1 cellular context compared by ENCODE assay signal in genomic region chr16:89828870-89829629, GRCh38.
TF ChIP-seq lines count a peak whose summit lies in the region.

No MANE protein-coding gene starts in this region.

TF ChIP-seq in IMR-90, 13 proteins besides CTCF, POLR2A, EP300 and RAD21:
- no peak for TF ChIP-seq RFX5 (IDR thresholded peaks at IDR 0.05; ENCODE audit: low read depth, low read length)
- TF ChIP-seq MAFK (IDR thresholded peaks at IDR 0.05; ENCODE audit: low read depth, low read length) = no peak
- TF ChIP-seq NFE2L2 (IDR thresholded peaks at IDR 0.05; ENCODE audit: low read depth, low read length) = no peak
- TF ChIP-seq FOS (IDR thresholded peaks at IDR 0.05; ENCODE audit: low read depth, low read length) = no peak
- TF ChIP-seq CHD1 (IDR thresholded peaks at IDR 0.05; ENCODE audit: low read depth, low read length) = no peak
- no peak for TF ChIP-seq USF2 (IDR thresholded peaks at IDR 0.05; ENCODE audit: low read depth, low read length)
- TF ChIP-seq MXI1 (IDR thresholded peaks at IDR 0.05; ENCODE audit: borderline replicate concordance, low read depth, low read length) = no peak
- TF ChIP-seq CEBPB (IDR thresholded peaks at IDR 0.05; ENCODE audit: low read depth, low read length) = no peak
- no peak for TF ChIP-seq SMC3 (IDR thresholded peaks at IDR 0.05; ENCODE audit: low read depth, low read length)
- TF ChIP-seq RCOR1 (IDR thresholded peaks at IDR 0.05; ENCODE audit: insufficient replicate concordance, low read length) = no peak
- no peak for TF ChIP-seq BHLHE40 (IDR thresholded peaks at IDR 0.05; ENCODE audit: low read depth, low read length)
- no peak for TF ChIP-seq MAZ (IDR thresholded peaks at IDR 0.05; ENCODE audit: borderline replicate concordance, low read depth, low read length)
- TF ChIP-seq ELK1 (IDR thresholded peaks at IDR 0.05; ENCODE audit: borderline replicate concordance, low read depth, low read length) = no peak
TF ChIP-seq in IMR-90: peak in this region for 0.
